Comparison of ENCODE assay signal across 13 cellular contexts in the genomic region with DNA sequence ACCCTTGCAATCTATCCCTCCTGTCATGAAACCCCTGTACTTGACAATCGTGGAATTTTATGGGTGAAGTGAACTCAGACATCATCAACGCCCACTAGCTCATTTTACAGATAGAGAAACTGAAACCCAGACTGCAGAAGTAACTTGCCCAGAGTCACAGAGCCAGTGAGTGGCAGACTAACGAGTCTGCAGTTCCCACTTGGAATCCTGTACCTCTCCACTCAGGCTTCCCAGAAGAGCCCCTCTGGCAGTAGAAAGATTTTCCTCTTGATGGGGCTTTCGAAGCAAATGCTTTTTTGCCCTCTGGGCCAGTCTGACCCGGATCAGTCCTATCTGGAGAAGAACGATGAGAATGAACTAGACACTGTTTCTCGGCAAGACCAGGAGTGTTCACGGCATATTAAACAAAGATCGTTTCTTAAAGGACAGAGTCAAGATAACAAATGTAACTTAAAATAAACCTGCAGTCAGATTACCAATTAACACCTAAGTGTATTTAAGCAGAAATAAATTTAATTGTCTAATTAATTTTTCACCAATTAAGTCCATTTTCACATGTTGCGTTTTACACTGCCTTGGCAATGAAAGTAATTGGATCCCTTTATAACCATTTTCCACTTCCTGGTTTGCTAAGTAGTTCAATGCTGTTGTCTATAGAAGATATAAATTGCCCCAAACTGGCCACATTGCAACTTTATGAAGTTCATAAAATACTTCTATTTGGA.
DNase-seq lines count a peak whose midpoint lies in the region; ATAC-seq, FAIRE-seq and TF ChIP-seq lines count a peak whose summit lies in the region.
"Had no signal": no experiment of that assay in that cellular context is flagged by ENCODE, and none has a peak within 500 bp of the region (broad histone marks: within the 10 kb centered on the region; RNA-seq: fewer than 3 reads in every experiment).

No MANE protein-coding gene starts in this region.

- no peak overlapping the region for H3K4me3 Mint-ChIP-seq in CD4-positive, alpha-beta memory T cell
- H3K4me3 Mint-ChIP-seq: activated CD4-positive, alpha-beta memory T cell treated with anti-CD3 and anti-CD28 coated beads, Interleukin-2, amount 10 ng/mL, durations not matched to agents 7 days and 5 days; activated naive CD8-positive, alpha-beta T cell treated with anti-CD3 and anti-CD28 coated beads, Interleukin-2, amount 10 ng/mL, durations not matched to agents 7 days and 5 days had no signal

- H3K4me1 ChIP-seq in right atrium auricular region, result no peaks in the 10 kb centered on the region
- H3K4me1 ChIP-seq in kidney (ENCODE audit: control insufficient read depth in 1 of 2, insufficient read depth in 1 of 2, low read depth in 1 of 2, low read length in 2 of 2), result no peaks in the 10 kb centered on the region
- no peaks in the 10 kb centered on the region for H3K4me1 ChIP-seq in CD4-positive, alpha-beta memory T cell (ENCODE audit: insufficient read depth, low read length)

- no peaks in the 10 kb centered on the region for H3K27me3 ChIP-seq in right atrium auricular region
- no peaks in the 10 kb centered on the region for H3K27me3 ChIP-seq in CD4-positive, alpha-beta memory T cell (ENCODE audit: insufficient read depth, low read length)
- H3K27me3 ChIP-seq: BLaER1 had no signal

- H3K27ac Mint-ChIP-seq in CD4-positive, alpha-beta memory T cell, result no peak overlapping the region
- H3K27ac Mint-ChIP-seq: activated CD4-positive, alpha-beta memory T cell treated with anti-CD3 and anti-CD28 coated beads, Interleukin-2, amount 10 ng/mL, durations not matched to agents 7 days and 5 days; activated naive CD8-positive, alpha-beta T cell treated with anti-CD3 and anti-CD28 coated beads, Interleukin-2, amount 10 ng/mL, durations not matched to agents 7 days and 5 days had no signal

- no peak for ATAC-seq in left ventricle myocardium superior
- ATAC-seq in HG02973 (IDR thresholded peaks at IDR 0.05; ENCODE audit: unreplicated experiment), result no peak
- ATAC-seq: esophagus mucosa had no signal

- intact Hi-C loops in left ventricle myocardium superior (cut with micrococcal nuclease) (no loop called here), kidney (cut with DNase I) (no loop called here)
- intact Hi-C loops in CD4-positive, alpha-beta memory T cell (cut with micrococcal nuclease), result no loop called here

- POLR2A ChIA-PET in CD4-positive, alpha-beta memory T cell (lab: Charles Lee; ENCODE audit: partially characterized antibody), result no interaction called here

- no peak for FAIRE-seq in kidney (lab: Jason Lieb, UNC)

- CTCF ChIA-PET in CD4-positive, alpha-beta memory T cell (lab: Charles Lee; ENCODE audit: partially characterized antibody), result no interaction called here

- H3K27ac ChIP-seq in right atrium auricular region (no peak overlapping the region), kidney (ENCODE audit: low read depth in 2 of 2, low read length in 2 of 2) (no peak overlapping the region)
- H3K27ac ChIP-seq in CD4-positive, alpha-beta memory T cell (ENCODE audit: low read depth, low read length), result no peak overlapping the region
- H3K27ac ChIP-seq: BLaER1 had no signal

- H3K9me3 Mint-ChIP-seq in CD4-positive, alpha-beta memory T cell, result no peaks in the 10 kb centered on the region
- H3K9me3 Mint-ChIP-seq: activated CD4-positive, alpha-beta memory T cell treated with anti-CD3 and anti-CD28 coated beads, Interleukin-2, amount 10 ng/mL, durations not matched to agents 7 days and 5 days; activated naive CD8-positive, alpha-beta T cell treated with anti-CD3 and anti-CD28 coated beads, Interleukin-2, amount 10 ng/mL, durations not matched to agents 7 days and 5 days had no signal

- H3K36me3 ChIP-seq in right atrium auricular region, result no peaks in the 10 kb centered on the region
- no peaks in the 10 kb centered on the region for H3K36me3 ChIP-seq in kidney (ENCODE audit: control insufficient read depth in 1 of 2, insufficient read depth in 2 of 2, low read length in 2 of 2)
- no peaks in the 10 kb centered on the region for H3K36me3 ChIP-seq in CD4-positive, alpha-beta memory T cell (ENCODE audit: insufficient read depth, low read length)
- H3K36me3 ChIP-seq: BLaER1 had no signal

- DNase-seq in right atrium auricular region (ENCODE audit: low spot score), result no peak
- no peak for DNase-seq in left ventricle myocardium superior
- peak; percentile 58 for DNase-seq in RPMI7951 (ENCODE audit: low read depth)
- no peak for DNase-seq in kidney
- DNase-seq in anterior cingulate cortex (lab: John Stamatoyannopoulos, UW), result no peak
- no peak for DNase-seq in CD4-positive, alpha-beta memory T cell
- DNase-seq in globus pallidus (ENCODE audit: low spot score), result no peak
- DNase-seq: activated CD4-positive, alpha-beta memory T cell treated with anti-CD3 and anti-CD28 coated beads, Interleukin-2, amount 10 ng/mL, durations not matched to agents 7 days and 5 days; activated naive CD8-positive, alpha-beta T cell treated with anti-CD3 and anti-CD28 coated beads, Interleukin-2, amount 10 ng/mL, durations not matched to agents 7 days and 5 days; NCI-H1105 had no signal

- no peak for TF ChIP-seq CTCF in right atrium auricular region (IDR thresholded peaks at IDR 0.05)
- no peak for TF ChIP-seq CTCF in kidney (IDR thresholded peaks at IDR 0.05; ENCODE audit: borderline replicate concordance, extremely low read depth, insufficient read depth)

- H3K4me1 Mint-ChIP-seq in CD4-positive, alpha-beta memory T cell, result no peaks in the 10 kb centered on the region
- H3K4me1 Mint-ChIP-seq: activated naive CD8-positive, alpha-beta T cell treated with anti-CD3 and anti-CD28 coated beads, Interleukin-2, amount 10 ng/mL, durations not matched to agents 7 days and 5 days had no signal

- peaks cover 10 to 22% of the 10 kb centered on the region in 2 donors for H3K27me3 Mint-ChIP-seq in CD4-positive, alpha-beta memory T cell

- H3K9me3 ChIP-seq in right atrium auricular region, result no peaks in the 10 kb centered on the region
- no peaks in the 10 kb centered on the region for H3K9me3 ChIP-seq in kidney (ENCODE audit: control insufficient read depth in 1 of 2, low read length in 2 of 2)
- H3K9me3 ChIP-seq in CD4-positive, alpha-beta memory T cell (ENCODE audit: control insufficient read depth in 1 of 2, low read length in 2 of 2), result no peaks in the 10 kb centered on the region
- H3K9me3 ChIP-seq: BLaER1 had no signal

- H3K9ac ChIP-seq in kidney (ENCODE audit: low read length in 2 of 2), result no peak overlapping the region
- H3K9ac ChIP-seq: BLaER1 had no signal

- no peaks in the 10 kb centered on the region for H3K36me3 Mint-ChIP-seq in CD4-positive, alpha-beta memory T cell
- H3K36me3 Mint-ChIP-seq: activated naive CD8-positive, alpha-beta T cell treated with anti-CD3 and anti-CD28 coated beads, Interleukin-2, amount 10 ng/mL, durations not matched to agents 7 days and 5 days had no signal

- H3K4me3 ChIP-seq in right atrium auricular region (peak overlapping the region; percentile 6 to 29), kidney (ENCODE audit: low read length in 2 of 2) (peak overlapping the region; percentile 30 to 42)
- no peak overlapping the region for H3K4me3 ChIP-seq in CD4-positive, alpha-beta memory T cell (ENCODE audit: low read length in 2 of 2)
- H3K4me3 ChIP-seq: BLaER1 had no signal

Comparison
In these comparisons a context has a peak if more than half of its experiments do, and no peak if none do; other contexts are left out.
1. H3K4me3 ChIP-seq: peak in right atrium auricular region (2 of 2) and kidney (2 of 2); none in CD4-positive, alpha-beta memory T cell (0 of 2).